In genomic region chr18:29664278-29665021, GRCh38 we compare ENCODE assay signal across 22 cellular contexts.
"Had no signal": no experiment of that assay in that cellular context is flagged by ENCODE, and none has a peak within 500 bp of the region (broad histone marks: within the 10 kb centered on the region; RNA-seq: fewer than 3 reads in every experiment).

No MANE protein-coding gene starts in this region.

- H3K4me3 Mint-ChIP-seq: natural killer cell; stimulated activated effector memory CD8-positive, alpha-beta T cell treated with anti-CD3 and anti-CD28 coated beads, Interleukin-12 subunit alpha, Interleukin-12 subunit beta, amount 100 ng/mL, for 72 hours had no signal

- H3K27me3 ChIP-seq: gastrocnemius medialis, left lung, ovary, sigmoid colon, stomach, thyroid gland had no signal

- H3K4me3 ChIP-seq: coronary artery, gastrocnemius medialis, left lung, ovary, psoas muscle, sigmoid colon, stomach, thyroid gland had no signal

- H3K4me1 ChIP-seq: left lung, sigmoid colon, stomach, thyroid gland had no signal

- H3K9me3 ChIP-seq: gastrocnemius medialis, ovary, psoas muscle, sigmoid colon, stomach, thyroid gland had no signal

- H3K4me1 Mint-ChIP-seq: natural killer cell; stimulated activated effector memory CD8-positive, alpha-beta T cell treated with anti-CD3 and anti-CD28 coated beads, Interleukin-12 subunit alpha, Interleukin-12 subunit beta, amount 100 ng/mL, for 72 hours had no signal

- H3K27ac ChIP-seq: coronary artery, gastrocnemius medialis, left lung, ovary, psoas muscle, sigmoid colon, stomach, thyroid gland had no signal

- H3K27ac Mint-ChIP-seq: natural killer cell; stimulated activated effector memory CD8-positive, alpha-beta T cell treated with anti-CD3 and anti-CD28 coated beads, Interleukin-12 subunit alpha, Interleukin-12 subunit beta, amount 100 ng/mL, for 72 hours had no signal

- DNase-seq: dermis blood vessel endothelial cell; effector memory CD4-positive, alpha-beta T cell; gastrocnemius medialis; head of caudate nucleus; left cardiac atrium; left lung; natural killer cell; occipital lobe; ovary; posterior cingulate gyrus; psoas muscle; right cardiac atrium; sigmoid colon; stimulated activated CD4-positive, alpha-beta T cell treated with anti-CD3 and anti-CD28 coated beads, Interleukin-2, amount 100 ng/mL, for 24 hours; stimulated activated CD4-positive, alpha-beta T cell treated with anti-CD3 and anti-CD28 coated beads, Interleukin-4, amount 100 ng/mL, for 24 hours; stimulated activated naive CD4-positive, alpha-beta T cell treated with Interleukin-2 at 50 U/mL for 16 hours; stomach; thyroid gland; trophoblast cell had no signal

- ATAC-seq: gastrocnemius medialis; left cardiac atrium; left lung; natural killer cell; psoas muscle; right cardiac atrium; stimulated activated effector memory CD8-positive, alpha-beta T cell treated with anti-CD3 and anti-CD28 coated beads, Interleukin-12 subunit alpha, Interleukin-12 subunit beta, amount 100 ng/mL, for 72 hours had no signal

- FAIRE-seq: endothelial cell of umbilical vein had no signal

- H3K36me3 Mint-ChIP-seq: natural killer cell; stimulated activated effector memory CD8-positive, alpha-beta T cell treated with anti-CD3 and anti-CD28 coated beads, Interleukin-12 subunit alpha, Interleukin-12 subunit beta, amount 100 ng/mL, for 72 hours had no signal

- H3K36me3 ChIP-seq: gastrocnemius medialis, left lung, ovary, sigmoid colon, stomach, thyroid gland had no signal
